8 cellular contexts compared by ENCODE assay signal in genomic region chr13:27251166-27252088, GRCh38. TPM values are rescaled to one million over a fixed set of nuclear protein-coding genes. Genes with fewer than 3 reads are reported as not detected.
DNase-seq lines count a peak whose midpoint lies in the region; ATAC-seq, FAIRE-seq and TF ChIP-seq lines count a peak whose summit lies in the region.

Gene RPL21 (plus strand): TSS chr13:27251558. CDS start chr13:27253777, 2,219 bp downstream.

- POLR2A ChIA-PET in A549 (lab: Yijun Ruan, JAX) = interaction anchor here (0.6 to 1.1 kb wide), 8 partner anchors 13 to 680 kb away, joined by 3 to 8 read pairs (median 4); partner anchors contain the start of gene RASL11A

- peak within 1 kb of the TSS; percentile 88 for H3K4me2 ChIP-seq in A549

- no peak for TF ChIP-seq CTCF in A549 (IDR thresholded peaks at IDR 0.05)
- TF ChIP-seq CTCF in VCaP (conservative IDR thresholded peaks at IDR 0.05) = no peak
- peak in 1 of 3 donors; percentile 14 for TF ChIP-seq CTCF in breast epithelium (IDR thresholded peaks at IDR 0.05)

- H3K27me3 ChIP-seq in breast epithelium (no peaks in the 10 kb centered on the region), skeletal muscle tissue (ENCODE audit: control insufficient read depth in 3 of 3, insufficient read depth in 3 of 3, low read length in 3 of 3) (no peaks in the 10 kb centered on the region)

- H3K4me1 ChIP-seq in A549 (peaks cover 37% of the 10 kb centered on the region; the same call in 2 of the 3 replicates), breast epithelium (no peaks in the 10 kb centered on the region), skeletal muscle tissue (ENCODE audit: control insufficient read depth in 3 of 3, insufficient read depth in 3 of 3, low read length in 3 of 3) (peaks cover 16 to 28% (median 19%) of the 10 kb centered on the region in 3 donors)

- intact Hi-C loops in breast epithelium (cut with DNase I; ENCODE audit: low total_unique reads) = no loop called here

- peak; percentile 13 for FAIRE-seq in A549 (lab: Jason Lieb, UNC)

- TF ChIP-seq RAD21 in A549 (conservative IDR thresholded peaks at IDR 0.05 in 1 of 2, IDR thresholded peaks at IDR 0.05 in 1 of 2) = no peak; a peak in 1 of 5 replicates

- H3K36me3 ChIP-seq in breast epithelium (no peaks in the 10 kb centered on the region), skeletal muscle tissue (ENCODE audit: control insufficient read depth in 3 of 3, insufficient read depth in 3 of 3, low read length in 3 of 3) (peaks cover 4 to 14% (median 12%) of the 10 kb centered on the region in 3 donors)

- 0% methylated on average over 29 of the region's 69 CpGs for WGBS in A549 (ENCODE audit: missing lambda C conversion rate)

- TF ChIP-seq POLR2A in A549 (IDR thresholded peaks at IDR 0.05; ENCODE audit: low read length) = peak; percentile 51
- peak; percentile 62 for TF ChIP-seq POLR2A in breast epithelium (IDR thresholded peaks at IDR 0.05)

- H3K27ac ChIP-seq in A549 = peak within 1 kb of the TSS; percentile 97 to 98
- H3K27ac ChIP-seq in VCaP = peak within 1 kb of the TSS; percentile 95
- H3K27ac ChIP-seq in breast epithelium = peak within 1 kb of the TSS; percentile 92 to 97
- peak within 1 kb of the TSS; percentile 96 for H3K27ac ChIP-seq in skeletal muscle tissue (ENCODE audit: low read depth, low read length)

- CTCF ChIA-PET in A549 (lab: Yijun Ruan, JAX) = interaction anchor here (1.0 kb wide), 2 partner anchors 9 to 271 kb away, joined by 3 read pairs; no protein-coding TSS in a partner anchor

- H3K4me3 ChIP-seq in A549 (peak within 1 kb of the TSS; percentile 99), breast epithelium (peak within 1 kb of the TSS; percentile 75 to 97 (median 97)), iPS-18c (ENCODE audit: insufficient read depth, low read depth, low read length) (peak within 1 kb of the TSS; percentile 97), skeletal muscle tissue (ENCODE audit: low read length in 3 of 3) (peak within 1 kb of the TSS; percentile 94 to 97 (median 95))

- H3K9me3 ChIP-seq in A549 = no peaks in the 10 kb centered on the region
- H3K9me3 ChIP-seq in breast epithelium = no peaks in the 10 kb centered on the region
- H3K9me3 ChIP-seq in iPS-18c (ENCODE audit: control insufficient read depth, insufficient read depth, low read length) = no peaks in the 10 kb centered on the region
- H3K9me3 ChIP-seq in skeletal muscle tissue (ENCODE audit: control insufficient read depth in 3 of 3, low read length in 3 of 3) = no peaks in the 10 kb centered on the region

- TF ChIP-seq EP300 in A549 (IDR thresholded peaks at IDR 0.05) = no peak

- DNase-seq in A549 (ENCODE audit: low read depth in 1 of 2, low spot score in 1 of 2) = peak; percentile 66 to 97
- peak; percentile 88 for DNase-seq in NCI-H2196 (lab: John Stamatoyannopoulos, UW; ENCODE audit: unreplicated experiment)
- DNase-seq in breast epithelium (ENCODE audit: low spot score in 2 of 2) = peak; percentile 91 to 95

- H3K9ac ChIP-seq in skeletal muscle tissue (ENCODE audit: low read depth in 1 of 3, low read length in 3 of 3) = peak within 1 kb of the TSS; percentile 98 to 99 (median 99)

- ATAC-seq in A549 (peak; percentile 97 to 98), GM18861 (IDR thresholded peaks at IDR 0.05; ENCODE audit: unreplicated experiment) (peak; percentile 85), HG03097 (IDR thresholded peaks at IDR 0.05; ENCODE audit: low FRiP score, unreplicated experiment) (peak; percentile 87)

TF ChIP-seq in A549, 52 proteins besides CTCF, POLR2A, EP300 and RAD21 (continues in another document):
- TF ChIP-seq FOSL2 (IDR thresholded peaks at IDR 0.05) (no peak), FOSL2 (CRISPR knock-in tag; IDR thresholded peaks at IDR 0.05) (0 out of 2 replicates have a peak, but pooled peaks have one; percentile 2), BHLHE40 (IDR thresholded peaks at IDR 0.05; ENCODE audit: low read depth, low read length) (no peak), SMC3 (IDR thresholded peaks at IDR 0.05) (0 out of 3 replicates have a peak, but pooled peaks have one; percentile 17), HES2 (IDR thresholded peaks at IDR 0.05) (no peak), ELK1 (IDR thresholded peaks at IDR 0.05; ENCODE audit: low read depth, low read length) (no peak), ZNF302 (CRISPR knock-in tag; IDR thresholded peaks at IDR 0.05) (no peak), CHD2 (IDR thresholded peaks at IDR 0.05; ENCODE audit: low read length, partially characterized antibody) (no peak), ESRRA (IDR thresholded peaks at IDR 0.05; ENCODE audit: borderline replicate concordance, low read length) (0 out of 2 replicates have a peak, but pooled peaks have one; percentile 13), NFE2L2 (conservative IDR thresholded peaks at IDR 0.05; ENCODE audit: low read length) (no peak), GATA3 (IDR thresholded peaks at IDR 0.05; ENCODE audit: borderline replicate concordance) (no peak), MYC (IDR thresholded peaks at IDR 0.05; ENCODE audit: borderline replicate concordance, low read length) (peak; percentile 91; the same call in 1 of the 2 replicates), EHF (CRISPR knock-in tag; IDR thresholded peaks at IDR 0.05) (no peak), JUN (IDR thresholded peaks at IDR 0.05) (peak; percentile 89 to 95; a peak in 4 of 5 replicates), PHF8 (IDR thresholded peaks at IDR 0.05; ENCODE audit: borderline replicate concordance, low read depth) (peak; percentile 91)
- TF ChIP-seq, protein P1, sequence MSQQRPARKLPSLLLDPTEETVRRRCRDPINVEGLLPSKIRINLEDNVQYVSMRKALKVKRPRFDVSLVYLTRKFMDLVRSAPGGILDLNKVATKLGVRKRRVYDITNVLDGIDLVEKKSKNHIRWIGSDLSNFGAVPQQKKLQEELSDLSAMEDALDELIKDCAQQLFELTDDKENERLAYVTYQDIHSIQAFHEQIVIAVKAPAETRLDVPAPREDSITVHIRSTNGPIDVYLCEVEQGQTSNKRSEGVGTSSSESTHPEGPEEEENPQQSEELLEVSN (IDR thresholded peaks at IDR 0.05; ENCODE audit: borderline replicate concordance, low read depth) = no peak
- TF ChIP-seq, protein P2, sequence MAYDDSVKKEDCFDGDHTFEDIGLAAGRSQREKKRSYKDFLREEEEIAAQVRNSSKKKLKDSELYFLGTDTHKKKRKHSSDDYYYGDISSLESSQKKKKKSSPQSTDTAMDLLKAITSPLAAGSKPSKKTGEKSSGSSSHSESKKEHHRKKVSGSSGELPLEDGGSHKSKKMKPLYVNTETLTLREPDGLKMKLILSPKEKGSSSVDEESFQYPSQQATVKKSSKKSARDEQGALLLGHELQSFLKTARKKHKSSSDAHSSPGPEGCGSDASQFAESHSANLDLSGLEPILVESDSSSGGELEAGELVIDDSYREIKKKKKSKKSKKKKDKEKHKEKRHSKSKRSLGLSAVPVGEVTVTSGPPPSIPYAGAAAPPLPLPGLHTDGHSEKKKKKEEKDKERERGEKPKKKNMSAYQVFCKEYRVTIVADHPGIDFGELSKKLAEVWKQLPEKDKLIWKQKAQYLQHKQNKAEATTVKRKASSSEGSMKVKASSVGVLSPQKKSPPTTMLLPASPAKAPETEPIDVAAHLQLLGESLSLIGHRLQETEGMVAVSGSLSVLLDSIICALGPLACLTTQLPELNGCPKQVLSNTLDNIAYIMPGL (CRISPR knock-in tag; IDR thresholded peaks at IDR 0.05; ENCODE audit: borderline replicate concordance) = peak; percentile 68; the same call in 1 of the 2 replicates
- TF ChIP-seq, protein P3, sequence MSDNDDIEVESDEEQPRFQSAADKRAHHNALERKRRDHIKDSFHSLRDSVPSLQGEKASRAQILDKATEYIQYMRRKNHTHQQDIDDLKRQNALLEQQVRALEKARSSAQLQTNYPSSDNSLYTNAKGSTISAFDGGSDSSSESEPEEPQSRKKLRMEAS (IDR thresholded peaks at IDR 0.05) = peak; percentile 94
- TF ChIP-seq, protein P4, sequence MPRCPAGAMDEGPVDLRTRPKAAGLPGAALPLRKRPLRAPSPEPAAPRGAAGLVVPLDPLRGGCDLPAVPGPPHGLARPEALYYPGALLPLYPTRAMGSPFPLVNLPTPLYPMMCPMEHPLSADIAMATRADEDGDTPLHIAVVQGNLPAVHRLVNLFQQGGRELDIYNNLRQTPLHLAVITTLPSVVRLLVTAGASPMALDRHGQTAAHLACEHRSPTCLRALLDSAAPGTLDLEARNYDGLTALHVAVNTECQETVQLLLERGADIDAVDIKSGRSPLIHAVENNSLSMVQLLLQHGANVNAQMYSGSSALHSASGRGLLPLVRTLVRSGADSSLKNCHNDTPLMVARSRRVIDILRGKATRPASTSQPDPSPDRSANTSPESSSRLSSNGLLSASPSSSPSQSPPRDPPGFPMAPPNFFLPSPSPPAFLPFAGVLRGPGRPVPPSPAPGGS (IDR thresholded peaks at IDR 0.05) = peak; percentile 90; the same call in 2 of the 3 replicates

RNA-seq across cellular contexts. Expression of gene RPL21, which starts in this region (rescaled TPM):
- polyA plus RNA-seq in A549 (2011; rRNA removed) (1,202 and 1,438 TPM in 2 replicates), A549 (2017; fragmentation: RNase III; extraction: RNeasy Plus Mini Kit Qiagen cat#74134 plus additional on column Dnase treatment) (1,367 to 1,538 TPM (median 1,393 TPM) in 3 replicates)
- polyA plus RNA-seq in A549 (2012; cell fraction: cytosol; rRNA removed) = 447 and 511 TPM in 2 replicates
- 97.5 and 150 TPM in 2 replicates for polyA plus RNA-seq in A549 (2012; cell fraction: nucleus; rRNA removed)
- polyA minus RNA-seq in A549 (2011; rRNA and poly(A)+ RNA removed) = 53.4 and 53.8 TPM in 2 replicates
- total RNA-seq in breast epithelium (1,000 to 10,000 TPM in 2 of 3 donors, 100 to 1,000 TPM in 1; 979 to 1,473 (median 1,466) TPM), skeletal muscle tissue (1,835 TPM)

Comparison
In these comparisons a context has a peak if more than half of its experiments do, and no peak if none do; other contexts are left out.
1. Peak in every context shown above with its lines: DNase-seq, ATAC-seq, H3K4me3 ChIP-seq and H3K27ac ChIP-seq.